Comparison of ENCODE assay signal across 13 cellular contexts in the genomic region with DNA sequence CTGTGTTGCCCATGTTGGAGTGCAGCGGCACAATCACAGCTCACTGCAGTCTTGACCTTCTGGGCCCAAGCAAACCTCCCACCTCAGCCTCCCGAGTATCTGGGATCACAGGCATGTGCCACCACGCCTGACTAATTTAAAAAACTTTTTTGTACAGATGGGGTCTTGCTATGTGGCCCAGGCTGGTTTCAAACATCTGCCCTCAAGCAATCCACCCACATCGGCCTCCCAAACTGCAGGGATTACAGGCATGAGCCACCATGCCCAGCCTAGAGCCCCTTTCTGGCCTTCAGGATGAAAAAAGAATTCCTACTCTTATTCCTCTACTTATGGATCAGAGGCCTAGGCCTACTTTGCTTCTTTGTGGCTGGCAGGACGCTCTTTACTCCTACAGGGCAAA.
"Had no signal": no experiment of that assay in that cellular context is flagged by ENCODE, and none has a peak within 500 bp of the region (broad histone marks: within the 10 kb centered on the region; RNA-seq: fewer than 3 reads in every experiment).

No MANE protein-coding gene starts in this region.

- H3K27me3 ChIP-seq: cardiac muscle cell, neural progenitor cell, right atrium auricular region, upper lobe of left lung had no signal

- H2AFZ ChIP-seq: neural progenitor cell had no signal

- DNase-seq: activated CD4-positive, alpha-beta T cell treated with anti-CD3 and anti-CD28 coated beads for 1 hour; activated CD4-positive, alpha-beta T cell treated with anti-CD3 and anti-CD28 coated beads, Interleukin-2, amount 50 U/mL, for 48 hours; activated T-cell treated with anti-CD3 and anti-CD28 coated beads, Interleukin-2, amount 50 U/mL, for 48 hours; left ventricle myocardium superior; mesendoderm; stimulated activated CD4-positive, alpha-beta T cell treated with anti-CD3 and anti-CD28 coated beads, Interleukin-1b, Interleukin-23, amount 100 ng/mL, for 48 hours; stimulated activated naive CD4-positive, alpha-beta T cell; substantia nigra; SW 1271; upper lobe of left lung had no signal

- H3K4me1 ChIP-seq: neural progenitor cell, right atrium auricular region, upper lobe of left lung had no signal

- H3K27ac ChIP-seq: cardiac muscle cell, neural progenitor cell, right atrium auricular region, upper lobe of left lung had no signal

- H3K4me2 ChIP-seq: neural progenitor cell had no signal

- H3K9ac ChIP-seq: neural progenitor cell had no signal

- H3K4me3 ChIP-seq: cardiac muscle cell, neural progenitor cell, right atrium auricular region, upper lobe of left lung had no signal

- H3K9me3 ChIP-seq: right atrium auricular region, upper lobe of left lung had no signal
